ENCODE assay signal across 8 cellular contexts in genomic region chr13:32031025-32031814, GRCh38. TPM values are rescaled to one million over a fixed set of nuclear protein-coding genes. Genes with fewer than 3 reads are reported as not detected.
DNase-seq lines count a peak whose midpoint lies in the region; ATAC-seq and TF ChIP-seq lines count a peak whose summit lies in the region.

TSS of gene FRY (plus strand) at chr13:32031774. CDS start at chr13:32031796, 22 bp downstream.

- H3K4me2 ChIP-seq in neural cell (ENCODE audit: low read length): peak within 1 kb of the TSS; percentile 99

- no peaks in the 10 kb centered on the region for H3K9me3 ChIP-seq in neural cell (ENCODE audit: low read length)

- peak within 1 kb of the TSS; percentile 84 for H3K4me3 ChIP-seq in fibroblast of villous mesenchyme (ENCODE audit: low read depth, low read length)
- peak within 1 kb of the TSS; percentile 84 for H3K4me3 ChIP-seq in neural cell (ENCODE audit: low read length)

- TF ChIP-seq RAD21 in neural cell (conservative IDR thresholded peaks at IDR 0.05): peak; percentile 41

- H4K20me1 ChIP-seq in neural cell (ENCODE audit: insufficient read depth): no peaks in the 10 kb centered on the region

- H3K79me2 ChIP-seq in neural cell (replicated peaks; ENCODE audit: insufficient read depth, low read length): peaks cover 61% of the 10 kb centered on the region

- peak; percentile 79 for ATAC-seq in GM19467 (IDR thresholded peaks at IDR 0.05; ENCODE audit: unreplicated experiment)

- no peaks in the 10 kb centered on the region for H3K9me2 ChIP-seq in neural cell (ENCODE audit: insufficient read depth, low read length)

- no peaks in the 10 kb centered on the region for H3K36me3 ChIP-seq in neural cell (ENCODE audit: insufficient read depth, low read length)

- peak within 1 kb of the TSS; percentile 97 for H3K27ac ChIP-seq in neural cell (ENCODE audit: low read length)
- H3K27ac ChIP-seq in substantia nigra (ENCODE audit: low read depth, low read length, poor library complexity, severe bottlenecking): peak within 1 kb of the TSS; percentile 61

- H2AFZ ChIP-seq in neural cell (ENCODE audit: low read depth, low read length): peak within 1 kb of the TSS; percentile 78

- peak; percentile 20 for TF ChIP-seq EP300 in neural cell (conservative IDR thresholded peaks at IDR 0.05; ENCODE audit: poor library complexity, severe bottlenecking)

- no peaks in the 10 kb centered on the region for H3K27me3 ChIP-seq in neural cell (ENCODE audit: insufficient read depth, low read depth, low read length)

- peak; percentile 70 for DNase-seq in COR-L47 (lab: John Stamatoyannopoulos, UW)
- peak; percentile 21 for DNase-seq in HK-2 (ENCODE audit: unreplicated experiment)
- peak; percentile 10 for DNase-seq in RKO (ENCODE audit: low spot score)
- peak; percentile 28 for DNase-seq in activated gamma-delta T cell treated with Interleukin-2 at 50 U/mL for 16 hours
- peak; percentile 72 for DNase-seq in fibroblast of villous mesenchyme (ENCODE audit: low read depth)
- DNase-seq in substantia nigra (lab: John Stamatoyannopoulos, UW): peak in 44 of 49 donors; percentile 6 to 87 (median 50)

- peaks cover 3% of the 10 kb centered on the region for H3F3A ChIP-seq in neural cell (ENCODE audit: insufficient read depth, low read length, poor library complexity, severe bottlenecking)

- H3K9ac ChIP-seq in neural cell (ENCODE audit: low read length): peak within 1 kb of the TSS; percentile 98

- TF ChIP-seq CTCF in fibroblast of villous mesenchyme (IDR thresholded peaks at IDR 0.05; ENCODE audit: insufficient read depth, low read depth, low read length): no peak
- peak; percentile 46 for TF ChIP-seq CTCF in neural cell (IDR thresholded peaks at IDR 0.05; ENCODE audit: poor library complexity, severe bottlenecking)

TF ChIP-seq in neural cell, 6 proteins besides CTCF, POLR2A, EP300 and RAD21:
- TF ChIP-seq SMC3 (conservative IDR thresholded peaks at IDR 0.05; ENCODE audit: poor library complexity) (peak; percentile 53), REST (IDR thresholded peaks at IDR 0.05; ENCODE audit: borderline replicate concordance) (peak; percentile 87), MXI1 (conservative IDR thresholded peaks at IDR 0.05; ENCODE audit: poor library complexity, severe bottlenecking) (peak; percentile 81), POLR2AphosphoS5 (IDR thresholded peaks at IDR 0.05) (peak; percentile 76), EZH2 (IDR thresholded peaks at IDR 0.05; ENCODE audit: borderline replicate concordance, insufficient read depth, low read length, poor library complexity, severe bottlenecking) (no peak), TAF1 (IDR thresholded peaks at IDR 0.05; ENCODE audit: low read depth) (peak; percentile 79)

RNA-seq across cellular contexts. Expression of gene FRY, which starts in this region (rescaled TPM):
- 27.2 and 33.8 TPM in 2 replicates for total RNA-seq in fibroblast of villous mesenchyme
- 46.6 and 49.3 TPM in 2 replicates for polyA plus RNA-seq in neural cell
- 98.6 and 121 TPM in 2 replicates for polyA minus RNA-seq in neural cell

Comparison
In these comparisons a context has a peak if more than half of its experiments do, and no peak if none do; other contexts are left out.
1. Peak in every context shown above with its lines: DNase-seq, ATAC-seq, H3K4me3 ChIP-seq and H3K27ac ChIP-seq.
2. DNase-seq: peak in every context shown above with its lines; median percentile 72 in fibroblast of villous mesenchyme; 70 in COR-L47; 50 in substantia nigra; 28 in activated gamma-delta T cell treated with Interleukin-2 at 50 U/mL for 16 hours; 21 in HK-2; 10 in RKO.